Comparison of ENCODE assay signal across 25 cellular contexts in genomic region chr1:81878538-81878937, GRCh38.
"Had no signal": no experiment of that assay in that cellular context is flagged by ENCODE, and none has a peak within 500 bp of the region (broad histone marks: within the 10 kb centered on the region; RNA-seq: fewer than 3 reads in every experiment).

No MANE protein-coding gene starts in this region.

- H3K27ac Mint-ChIP-seq: activated CD4-positive, alpha-beta T cell treated with anti-CD3 and anti-CD28 coated beads, Interleukin-2, amount 10 ng/mL, durations not matched to agents 7 days and 5 days; activated CD8-positive, alpha-beta T cell treated with anti-CD3 and anti-CD28 coated beads, Interleukin-2, amount 10 ng/mL, durations not matched to agents 7 days and 5 days; activated naive CD8-positive, alpha-beta T cell treated with anti-CD3 and anti-CD28 coated beads, Interleukin-2, amount 50 U/mL, for 24 hours; activated T-helper 1 cell treated with anti-CD3 and anti-CD28 coated beads, Interleukin-12 subunit alpha, Interleukin-12 subunit beta, Interleukin-2, Interleukin-4 antibody, amounts not matched to agents 30 ng/mL and 10 ng/mL and 1 ng/mL, durations not matched to agents 14 hours and 24 hours and 36 hours; natural killer cell treated with Interleukin-12 subunit alpha and Interleukin-12 subunit beta and Interleukin-15 and Interleukin-18, amount 100 ng/mL, for 72 hours; stimulated activated memory B cell treated with anti-CD40 and anti-IgM and Interleukin-4, amounts not matched to agents 10 μg/mL and 1 μg/mL and 100 μg/mL, for 72 hours; type B pancreatic cell had no signal

- DNase-seq: activated CD4-positive, alpha-beta T cell treated with anti-CD3 and anti-CD28 coated beads, Interleukin-2, amount 10 ng/mL, durations not matched to agents 7 days and 5 days; activated CD4-positive, CD25-positive, alpha-beta regulatory T cell treated with anti-CD3 and anti-CD28 coated beads, Interleukin-2, amount 50 U/mL, for 72 hours; activated CD8-positive, alpha-beta T cell treated with anti-CD3 and anti-CD28 coated beads, Interleukin-2, amount 10 ng/mL, durations not matched to agents 7 days and 5 days; activated gamma-delta T cell; activated naive CD4-positive, alpha-beta T cell treated with anti-CD3 and anti-CD28 coated beads, Interleukin-2, amount 50 U/mL, for 16 hours; activated naive CD8-positive, alpha-beta T cell treated with anti-CD3 and anti-CD28 coated beads, Interleukin-2, amount 50 U/mL, for 24 hours; anterior cingulate cortex; effector CD8-positive, alpha-beta T cell; esophagus squamous epithelium; gastrocnemius medialis; head of caudate nucleus; hypothalamus; left ventricle myocardium superior; mammary epithelial cell; posterior cingulate gyrus; sigmoid colon; stimulated activated CD4-positive, alpha-beta T cell treated with anti-CD3 and anti-CD28 coated beads, Interleukin-15, amount 100 ng/mL, for 24 hours; T-helper 2 cell had no signal

- H3K36me3 Mint-ChIP-seq: brain; stimulated activated memory B cell treated with anti-CD40 and anti-IgM and Interleukin-4, amounts not matched to agents 10 μg/mL and 1 μg/mL and 100 μg/mL, for 72 hours had no signal

- H3K9me3 Mint-ChIP-seq: activated CD4-positive, alpha-beta T cell treated with anti-CD3 and anti-CD28 coated beads, Interleukin-2, amount 10 ng/mL, durations not matched to agents 7 days and 5 days; activated naive CD8-positive, alpha-beta T cell treated with anti-CD3 and anti-CD28 coated beads, Interleukin-2, amount 50 U/mL, for 24 hours; activated T-helper 1 cell treated with anti-CD3 and anti-CD28 coated beads, Interleukin-12 subunit alpha, Interleukin-12 subunit beta, Interleukin-2, Interleukin-4 antibody, amounts not matched to agents 30 ng/mL and 10 ng/mL and 1 ng/mL, durations not matched to agents 14 hours and 24 hours and 36 hours; brain; stimulated activated memory B cell treated with anti-CD40 and anti-IgM and Interleukin-4, amounts not matched to agents 10 μg/mL and 1 μg/mL and 100 μg/mL, for 72 hours had no signal

- H3K4me1 Mint-ChIP-seq: activated CD4-positive, alpha-beta T cell treated with anti-CD3 and anti-CD28 coated beads, Interleukin-2, amount 10 ng/mL, durations not matched to agents 7 days and 5 days; activated naive CD8-positive, alpha-beta T cell treated with anti-CD3 and anti-CD28 coated beads, Interleukin-2, amount 50 U/mL, for 24 hours; stimulated activated memory B cell treated with anti-CD40 and anti-IgM and Interleukin-4, amounts not matched to agents 10 μg/mL and 1 μg/mL and 100 μg/mL, for 72 hours had no signal

- H3K36me3 ChIP-seq: esophagus squamous epithelium, gastrocnemius medialis, sigmoid colon had no signal

- FAIRE-seq: endothelial cell of umbilical vein had no signal

- ATAC-seq: activated CD8-positive, alpha-beta T cell treated with anti-CD3 and anti-CD28 coated beads, Interleukin-2, amount 10 ng/mL, durations not matched to agents 7 days and 5 days; activated naive CD8-positive, alpha-beta T cell treated with anti-CD3 and anti-CD28 coated beads, Interleukin-2, amount 50 U/mL, for 24 hours; gastrocnemius medialis; natural killer cell treated with Interleukin-12 subunit alpha and Interleukin-12 subunit beta and Interleukin-15 and Interleukin-18, amount 100 ng/mL, for 72 hours; stimulated activated memory B cell treated with anti-CD40 and anti-IgM and Interleukin-4, amounts not matched to agents 10 μg/mL and 1 μg/mL and 100 μg/mL, for 72 hours had no signal

- H3K4me3 ChIP-seq: esophagus squamous epithelium, gastrocnemius medialis, sigmoid colon, smooth muscle cell had no signal

- H3K27me3 ChIP-seq: esophagus squamous epithelium, gastrocnemius medialis, sigmoid colon had no signal

- H3K4me3 Mint-ChIP-seq: activated CD4-positive, alpha-beta T cell treated with anti-CD3 and anti-CD28 coated beads, Interleukin-2, amount 10 ng/mL, durations not matched to agents 7 days and 5 days; activated CD8-positive, alpha-beta T cell treated with anti-CD3 and anti-CD28 coated beads, Interleukin-2, amount 10 ng/mL, durations not matched to agents 7 days and 5 days; activated naive CD8-positive, alpha-beta T cell treated with anti-CD3 and anti-CD28 coated beads, Interleukin-2, amount 50 U/mL, for 24 hours; activated T-helper 1 cell treated with anti-CD3 and anti-CD28 coated beads, Interleukin-12 subunit alpha, Interleukin-12 subunit beta, Interleukin-2, Interleukin-4 antibody, amounts not matched to agents 30 ng/mL and 10 ng/mL and 1 ng/mL, durations not matched to agents 14 hours and 24 hours and 36 hours; natural killer cell treated with Interleukin-12 subunit alpha and Interleukin-12 subunit beta and Interleukin-15 and Interleukin-18, amount 100 ng/mL, for 72 hours; stimulated activated memory B cell treated with anti-CD40 and anti-IgM and Interleukin-4, amounts not matched to agents 10 μg/mL and 1 μg/mL and 100 μg/mL, for 72 hours; type B pancreatic cell had no signal

- H3K9me3 ChIP-seq: esophagus squamous epithelium, gastrocnemius medialis, sigmoid colon had no signal

- H3K27me3 Mint-ChIP-seq: activated CD4-positive, alpha-beta T cell treated with anti-CD3 and anti-CD28 coated beads, Interleukin-2, amount 10 ng/mL, durations not matched to agents 7 days and 5 days; brain; natural killer cell treated with Interleukin-12 subunit alpha and Interleukin-12 subunit beta and Interleukin-15 and Interleukin-18, amount 100 ng/mL, for 72 hours; stimulated activated memory B cell treated with anti-CD40 and anti-IgM and Interleukin-4, amounts not matched to agents 10 μg/mL and 1 μg/mL and 100 μg/mL, for 72 hours; type B pancreatic cell had no signal
